Comparison of ENCODE assay signal across 19 cellular contexts in the genomic region with DNA sequence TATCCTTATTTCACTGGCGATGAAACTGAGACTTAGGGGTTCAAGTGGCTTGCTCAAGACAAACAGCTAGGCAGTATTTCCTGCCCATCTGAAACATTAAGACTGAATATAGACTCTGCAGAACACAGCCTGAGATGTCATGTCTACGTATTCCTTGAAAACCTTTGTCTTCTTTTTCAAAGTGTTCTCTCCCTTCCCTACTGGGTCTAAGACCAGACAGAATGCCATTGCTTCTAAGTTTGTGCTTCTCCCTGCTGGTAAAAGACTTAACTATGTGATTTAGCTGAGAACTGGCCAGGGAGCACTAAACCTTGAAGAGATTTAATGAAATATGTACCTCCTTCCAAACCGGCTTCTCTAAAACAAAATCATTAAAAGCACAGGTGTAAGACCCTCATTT. TPM values are rescaled to one million over a fixed set of nuclear protein-coding genes. Genes with fewer than 3 reads are reported as not detected.
DNase-seq lines count a peak whose midpoint lies in the region; ATAC-seq and TF ChIP-seq lines count a peak whose summit lies in the region.
"Had no signal": no experiment of that assay in that cellular context is flagged by ENCODE, and none has a peak within 500 bp of the region (broad histone marks: within the 10 kb centered on the region; RNA-seq: fewer than 3 reads in every experiment).

No MANE protein-coding gene starts in this region.

- no peaks in the 10 kb centered on the region for H3K9me2 ChIP-seq in Karpas-422 (replicated peaks; ENCODE audit: insufficient read depth, low read length)

- peak overlapping the region; percentile 93 for H3K4me2 ChIP-seq in Karpas-422 (ENCODE audit: low read depth, low read length, poor library complexity, severe bottlenecking)

- H3K36me3 Mint-ChIP-seq in brain: peaks cover 22% of the 10 kb centered on the region
- no peaks in the 10 kb centered on the region for H3K36me3 Mint-ChIP-seq in neural crest cell (ENCODE audit: low read depth)

- no peaks in the 10 kb centered on the region for H3K9me3 Mint-ChIP-seq in brain
- no peaks in the 10 kb centered on the region for H3K9me3 Mint-ChIP-seq in neural crest cell
- H3K9me3 Mint-ChIP-seq: activated naive CD4-positive, alpha-beta T cell treated with anti-CD3 and anti-CD28 coated beads, Interleukin-2, amount 50 U/mL, for 24 hours; T-helper 2 cell treated with Interferon-gamma antibody and Interleukin-4, amounts not matched to agents 5 μg/mL and 100 μg/mL, for 36 hours had no signal

- H3K4me3 ChIP-seq in Karpas-422 (ENCODE audit: low read length) (no peak overlapping the region), suprapubic skin (peak overlapping the region; percentile 93)

- no peak for ATAC-seq in HG02852 (IDR thresholded peaks at IDR 0.05; ENCODE audit: unreplicated experiment)
- ATAC-seq: activated CD4-positive, alpha-beta T cell treated with anti-CD3 and anti-CD28 coated beads for 36 hours had no signal

- peaks cover 38% of the 10 kb centered on the region for H3K4me1 Mint-ChIP-seq in brain
- H3K4me1 Mint-ChIP-seq in neural crest cell: peaks cover 28% of the 10 kb centered on the region

- DNase-seq in Karpas-422: no peak
- DNase-seq in neural crest cell (ENCODE audit: low read depth, low spot score): no peak
- no peak for DNase-seq in suprapubic skin (ENCODE audit: low spot score in 2 of 2)
- no peak for DNase-seq in A172 (ENCODE audit: low spot score)
- DNase-seq in DMS53 (lab: John Stamatoyannopoulos, UW): no peak
- DNase-seq: activated CD4-positive, alpha-beta T cell treated with anti-CD3 and anti-CD28 coated beads for 36 hours; cerebellar nuclear complex; GOT3; MM.1S; NCI-H2029 treated with DMSO at 0.1 percent for 48 hours; NCI-H82; stimulated activated CD4-positive, alpha-beta T cell treated with anti-CD3 and anti-CD28 coated beads, Interleukin-2, amount 100 ng/mL, for 24 hours had no signal

- H2AFZ ChIP-seq in Karpas-422 (ENCODE audit: low read length): no peak overlapping the region

- H3K36me3 ChIP-seq in Karpas-422 (ENCODE audit: insufficient read depth, low read length) (peaks cover 80% of the 10 kb centered on the region), suprapubic skin (peaks cover 44% of the 10 kb centered on the region)

- TF ChIP-seq EP300 in suprapubic skin (IDR thresholded peaks at IDR 0.05): no peak

- H4K20me1 ChIP-seq in Karpas-422 (ENCODE audit: insufficient read depth, low read depth, low read length): peaks cover 99% of the 10 kb centered on the region

- TF ChIP-seq CTCF in brain (conservative IDR thresholded peaks at IDR 0.05) (no peak), neural crest cell (conservative IDR thresholded peaks at IDR 0.05) (no peak), suprapubic skin (IDR thresholded peaks at IDR 0.05) (no peak)

- H3K79me2 ChIP-seq in Karpas-422 (ENCODE audit: low read length): peaks cover 76% of the 10 kb centered on the region

- H3K4me3 Mint-ChIP-seq in brain (peak overlapping the region in 3 of 5 experiments; percentile 20 to 66 (median 33)), neural crest cell (peak overlapping the region; percentile 32)
- H3K4me3 Mint-ChIP-seq: activated naive CD4-positive, alpha-beta T cell treated with anti-CD3 and anti-CD28 coated beads, Interleukin-2, amount 50 U/mL, for 24 hours; T-helper 2 cell treated with Interferon-gamma antibody and Interleukin-4, amounts not matched to agents 5 μg/mL and 100 μg/mL, for 36 hours had no signal

- TF ChIP-seq POLR2A in suprapubic skin (IDR thresholded peaks at IDR 0.05): no peak

- H3K27me3 Mint-ChIP-seq in brain (peaks cover 28% of the 10 kb centered on the region), neural crest cell (ENCODE audit: low read depth) (peaks cover 22% of the 10 kb centered on the region)
- H3K27me3 Mint-ChIP-seq: activated CD4-positive, alpha-beta T cell treated with anti-CD3 and anti-CD28 coated beads for 36 hours; activated naive CD4-positive, alpha-beta T cell treated with anti-CD3 and anti-CD28 coated beads, Interleukin-2, amount 50 U/mL, for 24 hours had no signal

- no peak overlapping the region for H3K9ac ChIP-seq in Karpas-422 (ENCODE audit: low read length)

- H3K9me3 ChIP-seq in Karpas-422 (ENCODE audit: low read length) (no peaks in the 10 kb centered on the region), suprapubic skin (no peaks in the 10 kb centered on the region)

- WGBS in suprapubic skin: 82% methylated on average over 3 of the region's 3 CpGs

- H3K27ac Mint-ChIP-seq in brain: peak overlapping the region in 1 of 5 experiments; percentile 64
- no peak overlapping the region for H3K27ac Mint-ChIP-seq in neural crest cell (ENCODE audit: unreplicated experiment)
- H3K27ac Mint-ChIP-seq: activated CD4-positive, alpha-beta T cell treated with anti-CD3 and anti-CD28 coated beads for 36 hours; activated naive CD4-positive, alpha-beta T cell treated with anti-CD3 and anti-CD28 coated beads, Interleukin-2, amount 50 U/mL, for 24 hours; T-helper 2 cell treated with Interferon-gamma antibody and Interleukin-4, amounts not matched to agents 5 μg/mL and 100 μg/mL, for 36 hours had no signal

- H3K27me3 ChIP-seq in Karpas-422 (ENCODE audit: low read length): no peaks in the 10 kb centered on the region
- no peaks in the 10 kb centered on the region for H3K27me3 ChIP-seq in suprapubic skin

- H3K4me1 ChIP-seq in Karpas-422 (ENCODE audit: low read length) (peaks cover 98% of the 10 kb centered on the region), suprapubic skin (peaks cover 54% of the 10 kb centered on the region)

- peak overlapping the region; percentile 98 for H3K27ac ChIP-seq in Karpas-422 (ENCODE audit: low read length)
- peak overlapping the region; percentile 100 for H3K27ac ChIP-seq in suprapubic skin

RNA-seq across cellular contexts. Expression of a gene that starts 9.9 kb away (rescaled TPM):
- total RNA-seq in Karpas-422 (2014; rRNA removed; shearing (Covaris generic); ENCODE audit: low replicate concordance): 488 and 569 TPM in 2 replicates
- polyA plus RNA-seq in brain (ENCODE audit: insufficient read depth, low read depth, low replicate concordance): 30.0 TPM
- total RNA-seq in neural crest cell (6.4 and 9.6 TPM in 2 replicates), suprapubic skin (100 to 1,000 TPM; 203 to 661 (median 285) TPM)
- total RNA-seq in A172 (2014; rRNA removed; shearing (Covaris generic)): 3.2 and 4.6 TPM in 2 replicates

RNA-seq across cellular contexts. Expression of a gene that starts 33.0 kb away (rescaled TPM):
- total RNA-seq in Karpas-422 (2014; rRNA removed; shearing (Covaris generic); ENCODE audit: low replicate concordance): not detected in 2 replicates
- polyA plus RNA-seq in brain (ENCODE audit: insufficient read depth, low read depth, low replicate concordance): not detected
- total RNA-seq in neural crest cell (not detected in 2 replicates), suprapubic skin (not detected)
- total RNA-seq in A172 (2014; rRNA removed; shearing (Covaris generic)): not detected in 2 replicates
- total RNA-seq: activated CD4-positive, alpha-beta T cell treated with anti-CD3 and anti-CD28 coated beads for 36 hours; endothelial cell of umbilical vein; mononuclear cell; pulmonary artery endothelial cell had no signal
- polyA plus RNA-seq: endothelial cell of umbilical vein had no signal

Comparison
In these comparisons a context has a peak if more than half of its experiments do, and no peak if none do; other contexts are left out.
1. RNA of a gene that starts 9.9 kb away (total RNA-seq): 488 to 569 TPM in Karpas-422 and 203 to 661 TPM in suprapubic skin; 6.4 to 9.6 TPM in neural crest cell and 3.2 to 4.6 TPM in A172; every median in the first group is over 10 times any median in the second.